Comparison of ENCODE assay signal across 8 cellular contexts in genomic region chr16:18800674-18801196, GRCh38. TPM values are rescaled to one million over a fixed set of nuclear protein-coding genes. Genes with fewer than 3 reads are reported as not detected.
A peak's percentile ranks its signal among the peaks of the same experiment; 100 is the strongest.
DNase-seq lines count a peak whose midpoint lies in the region; ATAC-seq and TF ChIP-seq lines count a peak whose summit lies in the region.

No MANE protein-coding gene starts in this region.

- H3K9me3 Mint-ChIP-seq in activated CD8-positive, alpha-beta memory T cell treated with anti-CD3 and anti-CD28 coated beads, Interleukin-2, amount 10 ng/mL, durations not matched to agents 7 days and 5 days (ENCODE audit: low read depth): no peaks in the 10 kb centered on the region

- H3K27me3 Mint-ChIP-seq in activated CD8-positive, alpha-beta memory T cell treated with anti-CD3 and anti-CD28 coated beads, Interleukin-2, amount 10 ng/mL, durations not matched to agents 7 days and 5 days: peaks cover 2% of the 10 kb centered on the region

- H3K36me3 Mint-ChIP-seq in activated CD8-positive, alpha-beta memory T cell treated with anti-CD3 and anti-CD28 coated beads, Interleukin-2, amount 10 ng/mL, durations not matched to agents 7 days and 5 days: peaks cover 50% of the 10 kb centered on the region

- WGBS in mesendoderm (ENCODE audit: extremely low coverage, insufficient coverage, low lambda C conversion rate): no CpG with 5 or more reads among the region's 19 CpGs

- peak overlapping the region; percentile 78 to 99 for H3K9ac ChIP-seq in colonic mucosa (ENCODE audit: low read depth in 2 of 2, low read length in 2 of 2)
- H3K9ac ChIP-seq in mesendoderm (ENCODE audit: low read length): peak overlapping the region; percentile 95

- H3K36me3 ChIP-seq in colonic mucosa: peaks cover 5% of the 10 kb centered on the region
- peaks cover 2% of the 10 kb centered on the region for H3K36me3 ChIP-seq in mesendoderm (ENCODE audit: control insufficient read depth, insufficient read depth, low read length)
- peaks cover 0 to 10% of the 10 kb centered on the region in 2 donors for H3K36me3 ChIP-seq in vagina

- H3K4me2 ChIP-seq in mesendoderm (ENCODE audit: low read length): peak overlapping the region; percentile 85

- no peak overlapping the region for H2AK5ac ChIP-seq in mesendoderm (ENCODE audit: low read length)

- no peak for DNase-seq in activated CD8-positive, alpha-beta memory T cell treated with anti-CD3 and anti-CD28 coated beads, Interleukin-2, amount 10 ng/mL, durations not matched to agents 7 days and 5 days
- DNase-seq in activated CD8-positive, alpha-beta memory T cell treated with anti-CD3 and anti-CD28 coated beads for 24 hours: no peak
- DNase-seq in LNCaP clone FGC (ENCODE audit: low read depth) (no peak), colonic mucosa (peak; percentile 39), mesendoderm (peak; percentile 44), vagina (ENCODE audit: extremely low spot score in 2 of 2) (no peak)
- DNase-seq in effector CD8-positive, alpha-beta T cell (lab: John Stamatoyannopoulos, UW): no peak

- H3K4me1 Mint-ChIP-seq in activated CD8-positive, alpha-beta memory T cell treated with anti-CD3 and anti-CD28 coated beads, Interleukin-2, amount 10 ng/mL, durations not matched to agents 7 days and 5 days: peaks cover 68% of the 10 kb centered on the region

- peaks cover 6% of the 10 kb centered on the region for H3K79me1 ChIP-seq in mesendoderm (ENCODE audit: low read length)

- no peak for ATAC-seq in activated CD8-positive, alpha-beta memory T cell treated with anti-CD3 and anti-CD28 coated beads, Interleukin-2, amount 10 ng/mL, durations not matched to agents 7 days and 5 days
- no peak for ATAC-seq in GM18870 (IDR thresholded peaks at IDR 0.05; ENCODE audit: unreplicated experiment)

- intact Hi-C loops in colonic mucosa (cut with DNase I): no loop called here
- intact Hi-C loops in vagina (cut with DNase I): loop anchor here (10.0 kb wide), 1 partner anchor 154 kb away; no protein-coding TSS in a partner anchor

- peak overlapping the region; percentile 12 for H3K18ac ChIP-seq in mesendoderm (ENCODE audit: low read length)

- CTCF ChIA-PET in activated CD8-positive, alpha-beta memory T cell treated with anti-CD3 and anti-CD28 coated beads, Interleukin-2, amount 10 ng/mL, durations not matched to agents 7 days and 5 days (lab: Charles Lee): interaction anchor here (0.6 to 9.3 kb wide), 18 partner anchors 9 to 755 kb away, joined by 3 to 126 read pairs (median 4); partner anchors contain the start of genes CCP110, COQ7, RPS15A and VPS35L

- peak overlapping the region; percentile 57 for H3K4ac ChIP-seq in mesendoderm (ENCODE audit: low read depth, low read length)

- H4K8ac ChIP-seq in mesendoderm (ENCODE audit: low read depth, low read length): no peak overlapping the region

- H3K56ac ChIP-seq in mesendoderm (ENCODE audit: low read length): peak overlapping the region; percentile 98

- TF ChIP-seq CTCF in LNCaP clone FGC (IDR thresholded peaks at IDR 0.05; ENCODE audit: control insufficient read depth, extremely low read depth, insufficient read depth): no peak
- TF ChIP-seq CTCF in colonic mucosa (IDR thresholded peaks at IDR 0.05): no peak
- no peak for TF ChIP-seq CTCF in vagina (IDR thresholded peaks at IDR 0.05)

- H3K23ac ChIP-seq in mesendoderm (ENCODE audit: low read length): peak overlapping the region; percentile 92

- peaks cover 37% of the 10 kb centered on the region for H3K79me2 ChIP-seq in mesendoderm (ENCODE audit: control insufficient read depth, insufficient read depth, low read length)

- no peaks in the 10 kb centered on the region for H3K27me3 ChIP-seq in colonic mucosa
- H3K27me3 ChIP-seq in mesendoderm (ENCODE audit: insufficient read depth, low read length, poor library complexity): no peaks in the 10 kb centered on the region
- no peaks in the 10 kb centered on the region for H3K27me3 ChIP-seq in vagina

- peak overlapping the region; percentile 95 for H3K4me3 Mint-ChIP-seq in activated CD8-positive, alpha-beta memory T cell treated with anti-CD3 and anti-CD28 coated beads, Interleukin-2, amount 10 ng/mL, durations not matched to agents 7 days and 5 days

- peak overlapping the region; percentile 85 for H2BK5ac ChIP-seq in mesendoderm (ENCODE audit: low read length)

- H3K4me3 ChIP-seq in LNCaP clone FGC (ENCODE audit: low read depth, low read length) (peak overlapping the region; percentile 73), colonic mucosa (peak overlapping the region; percentile 92), mesendoderm (ENCODE audit: low read length) (peak overlapping the region; percentile 91), vagina (peak overlapping the region; percentile 88 to 98)

- H3K4me1 ChIP-seq in colonic mucosa (peaks cover 4% of the 10 kb centered on the region), mesendoderm (ENCODE audit: control insufficient read depth, low read depth, low read length) (peaks cover 4% of the 10 kb centered on the region), vagina (peaks cover 38% of the 10 kb centered on the region)

- H2BK15ac ChIP-seq in mesendoderm (replicated peaks; ENCODE audit: low read depth): no peak overlapping the region

- no peak overlapping the region for H4K5ac ChIP-seq in mesendoderm (ENCODE audit: low read length)

- no peak for TF ChIP-seq POLR2A in vagina (IDR thresholded peaks at IDR 0.05)

- no peaks in the 10 kb centered on the region for H3K9me3 ChIP-seq in colonic mucosa
- H3K9me3 ChIP-seq in vagina: no peaks in the 10 kb centered on the region

- H3K27ac ChIP-seq in colonic mucosa: peak overlapping the region; percentile 90
- no peak overlapping the region for H3K27ac ChIP-seq in mesendoderm (ENCODE audit: low read depth, low read length)
- H3K27ac ChIP-seq in vagina: peak overlapping the region; percentile 89

- peak overlapping the region; percentile 98 for H3K27ac Mint-ChIP-seq in activated CD8-positive, alpha-beta memory T cell treated with anti-CD3 and anti-CD28 coated beads, Interleukin-2, amount 10 ng/mL, durations not matched to agents 7 days and 5 days

- no peak overlapping the region for H2BK120ac ChIP-seq in mesendoderm (ENCODE audit: low read depth, low read length)

RNA-seq across cellular contexts. Expression of gene ARL6IP1, which starts 0.6 kb away (rescaled TPM):
- total RNA-seq in activated CD8-positive, alpha-beta memory T cell treated with anti-CD3 and anti-CD28 coated beads, Interleukin-2, amount 10 ng/mL, durations not matched to agents 7 days and 5 days: 100 to 1,000 TPM; 194 to 207 TPM
- 100 to 1,000 TPM; 205 to 251 TPM for total RNA-seq in colonic mucosa
- polyA plus RNA-seq in mesendoderm (2013, experiment 1 of 2): 213 TPM
- polyA plus RNA-seq in mesendoderm (2013, experiment 2 of 2): 213 TPM
- total RNA-seq in vagina: 103 TPM

RNA-seq across cellular contexts. Expression of gene RPS15A, which starts 10.6 kb away (rescaled TPM):
- 1,000 to 10,000 TPM; 1,517 to 1,668 TPM for total RNA-seq in activated CD8-positive, alpha-beta memory T cell treated with anti-CD3 and anti-CD28 coated beads, Interleukin-2, amount 10 ng/mL, durations not matched to agents 7 days and 5 days
- total RNA-seq in colonic mucosa (1,000 to 10,000 TPM; 1,011 to 1,121 TPM), vagina (1,238 TPM)
- 4,618 TPM for polyA plus RNA-seq in mesendoderm (2013, experiment 1 of 2)
- polyA plus RNA-seq in mesendoderm (2013, experiment 2 of 2): 4,640 TPM

Comparison
In these comparisons a context has a peak if more than half of its experiments do, and no peak if none do; other contexts are left out.
1. DNase-seq: peak in colonic mucosa (single experiment) and mesendoderm (single experiment); none in activated CD8-positive, alpha-beta memory T cell treated with anti-CD3 and anti-CD28 coated beads, Interleukin-2, amount 10 ng/mL, durations not matched to agents 7 days and 5 days (single experiment), activated CD8-positive, alpha-beta memory T cell treated with anti-CD3 and anti-CD28 coated beads for 24 hours (single experiment), LNCaP clone FGC (single experiment), vagina (0 of 2) and effector CD8-positive, alpha-beta T cell (single experiment).
2. Peak in every context shown above with its lines, with median percentiles within 50 percentile points of each other: H3K4me3 ChIP-seq.